18 cellular contexts compared by ENCODE assay signal in the genomic region with DNA sequence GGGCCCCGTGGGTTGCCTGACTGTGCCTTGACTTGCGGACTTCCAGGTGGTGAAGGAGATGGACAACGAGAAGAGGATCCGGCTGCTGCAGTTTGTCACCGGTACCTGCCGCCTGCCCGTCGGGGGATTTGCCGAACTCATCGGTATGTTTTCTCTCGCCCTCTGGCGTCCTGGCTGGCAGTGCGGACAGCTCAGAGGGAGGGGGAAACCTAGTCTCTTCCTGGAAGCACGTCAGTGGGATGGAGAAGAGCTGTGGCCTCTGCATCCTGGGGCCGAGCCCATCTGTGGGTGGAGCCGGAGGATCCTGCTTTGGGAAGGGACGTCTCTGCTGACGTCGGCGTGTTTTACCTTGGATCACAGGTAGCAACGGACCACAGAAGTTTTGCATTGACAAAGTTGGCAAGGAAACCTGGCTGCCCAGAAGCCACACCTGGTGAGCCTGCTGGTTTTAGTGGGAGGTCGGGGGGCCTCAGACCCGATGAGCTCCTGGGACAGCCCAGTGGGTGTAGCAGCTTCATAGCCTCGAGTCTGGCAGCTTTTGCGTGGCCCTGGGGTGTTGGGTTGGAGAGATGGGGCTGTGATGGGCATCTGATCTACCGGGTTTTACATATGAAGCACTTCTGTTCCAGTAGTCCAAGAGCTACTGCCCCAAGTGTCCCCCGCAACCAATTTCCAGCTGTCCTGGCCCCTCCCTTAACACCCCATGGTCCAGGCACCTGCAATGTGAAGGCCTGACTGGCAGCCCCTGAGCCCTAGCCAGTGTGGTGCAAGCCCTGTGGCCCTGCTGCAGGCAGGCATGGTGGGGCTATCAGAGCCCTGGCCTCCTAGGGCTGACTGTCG. TPM values are rescaled to one million over a fixed set of nuclear protein-coding genes. Genes with fewer than 3 reads are reported as not detected.
A peak's percentile ranks its signal among the peaks of the same experiment; 100 is the strongest.
DNase-seq lines count a peak whose midpoint lies in the region; ATAC-seq and TF ChIP-seq lines count a peak whose summit lies in the region.
"Had no signal": no experiment of that assay in that cellular context is flagged by ENCODE, and none has a peak within 500 bp of the region (broad histone marks: within the 10 kb centered on the region; RNA-seq: fewer than 3 reads in every experiment).

No MANE protein-coding gene starts in this region.

- H3K27me3 ChIP-seq in GM23338 (ENCODE audit: insufficient read depth) = no peaks in the 10 kb centered on the region
- no peaks in the 10 kb centered on the region for H3K27me3 ChIP-seq in neural progenitor cell
- H3K27me3 ChIP-seq in MM.1S (replicated peaks; ENCODE audit: insufficient read depth, low read length) = no peaks in the 10 kb centered on the region

- H4K20me1 ChIP-seq in GM23338 (replicated peaks; ENCODE audit: insufficient read depth) (no peaks in the 10 kb centered on the region), neural progenitor cell (ENCODE audit: low read depth) (no peaks in the 10 kb centered on the region), MM.1S (ENCODE audit: insufficient read depth, low read length) (no peaks in the 10 kb centered on the region)

- H3F3A ChIP-seq in GM23338 (replicated peaks; ENCODE audit: low read depth) (0 out of 2 replicates have a peak, but pooled peaks cover 5% of the 10 kb centered on the region), neural progenitor cell (ENCODE audit: low read depth) (no peaks in the 10 kb centered on the region), MM.1S (ENCODE audit: insufficient read depth, low read length) (no peaks in the 10 kb centered on the region)

- H3K4me1 ChIP-seq in GM23338 (ENCODE audit: insufficient read depth) (no peaks in the 10 kb centered on the region), neural progenitor cell (peaks cover 14% of the 10 kb centered on the region), MM.1S (ENCODE audit: low read length) (no peaks in the 10 kb centered on the region)

- H3K27ac Mint-ChIP-seq in GM23338 (no peak overlapping the region; the same call in 1 of the 2 replicates), neural progenitor cell (no peak overlapping the region)
- no peak overlapping the region for H3K27ac Mint-ChIP-seq in activated CD4-positive, alpha-beta T cell treated with anti-CD3 and anti-CD28 coated beads, Interleukin-2, amount 10 ng/mL, durations not matched to agents 7 days and 5 days

- CTCF ChIA-PET in activated CD4-positive, alpha-beta T cell treated with anti-CD3 and anti-CD28 coated beads, Interleukin-2, amount 10 ng/mL, durations not matched to agents 7 days and 5 days (lab: Charles Lee) = interaction anchor here (1.1 to 1.5 kb wide), 2 partner anchors 9 to 12 kb away, joined by 3 to 4 read pairs; no protein-coding TSS in a partner anchor

- POLR2A ChIA-PET in activated CD4-positive, alpha-beta T cell treated with anti-CD3 and anti-CD28 coated beads, Interleukin-2, amount 10 ng/mL, durations not matched to agents 7 days and 5 days (lab: Charles Lee) = no interaction called here

- ATAC-seq in GM23338 (peak; percentile 28), HG02884 (IDR thresholded peaks at IDR 0.05; ENCODE audit: unreplicated experiment) (no peak), GM21529 (IDR thresholded peaks at IDR 0.05; ENCODE audit: unreplicated experiment) (no peak)

- peak; percentile 26 for DNase-seq in 8988T
- DNase-seq in GM23338 (ENCODE audit: low spot score) = peak; percentile 44
- DNase-seq in coronary artery (ENCODE audit: low spot score) = no peak
- DNase-seq in neural progenitor cell (ENCODE audit: low spot score) = no peak
- DNase-seq in activated CD4-positive, alpha-beta T cell treated with anti-CD3 and anti-CD28 coated beads, Interleukin-2, amount 10 ng/mL, durations not matched to agents 7 days and 5 days = no peak
- no peak for DNase-seq in MM.1S
- DNase-seq: ACHN, AML-193, COR-L47, GM23248, Kasumi-1, NCI-H1417 treated with DMSO at 0.1 percent for 48 hours, NCI-H1930, NCI-H69, Right ventricle myocardium superior had no signal

- H3K79me2 ChIP-seq in GM23338 (replicated peaks; ENCODE audit: insufficient read depth) = no peaks in the 10 kb centered on the region
- no peaks in the 10 kb centered on the region for H3K79me2 ChIP-seq in neural progenitor cell (ENCODE audit: low read depth)
- no peaks in the 10 kb centered on the region for H3K79me2 ChIP-seq in MM.1S (ENCODE audit: low read length)

- H3K4me1 Mint-ChIP-seq in GM23338 (peaks cover 8% of the 10 kb centered on the region), neural progenitor cell (peaks cover 32% of the 10 kb centered on the region)
- no peaks in the 10 kb centered on the region for H3K4me1 Mint-ChIP-seq in activated CD4-positive, alpha-beta T cell treated with anti-CD3 and anti-CD28 coated beads, Interleukin-2, amount 10 ng/mL, durations not matched to agents 7 days and 5 days

- peak in 1 of 2 experiments; percentile 33; a peak in 2 of 4 replicates for TF ChIP-seq CTCF in GM23338 (conservative IDR thresholded peaks at IDR 0.05; ENCODE audit: low read depth in 2 of 2)
- no peak for TF ChIP-seq CTCF in coronary artery (IDR thresholded peaks at IDR 0.05)
- no peak for TF ChIP-seq CTCF in neural progenitor cell (IDR thresholded peaks at IDR 0.05)
- TF ChIP-seq CTCF in MM.1S (IDR thresholded peaks at IDR 0.05; ENCODE audit: low read length) = no peak

- H3K4me2 ChIP-seq in GM23338 = no peak overlapping the region
- no peak overlapping the region for H3K4me2 ChIP-seq in neural progenitor cell
- H3K4me2 ChIP-seq in MM.1S (ENCODE audit: low read depth, low read length) = no peak overlapping the region

- H3K9me3 ChIP-seq in neural progenitor cell (ENCODE audit: low read depth) (no peaks in the 10 kb centered on the region), MM.1S (replicated peaks; ENCODE audit: insufficient read depth, low read length) (no peaks in the 10 kb centered on the region)

- H3K9me3 Mint-ChIP-seq in GM23338 (no peaks in the 10 kb centered on the region; the same call in 2 of the 3 replicates), neural progenitor cell (no peaks in the 10 kb centered on the region)
- no peaks in the 10 kb centered on the region for H3K9me3 Mint-ChIP-seq in activated CD4-positive, alpha-beta T cell treated with anti-CD3 and anti-CD28 coated beads, Interleukin-2, amount 10 ng/mL, durations not matched to agents 7 days and 5 days

- H3K9me2 ChIP-seq in GM23338 (ENCODE audit: insufficient read depth) (no peaks in the 10 kb centered on the region), MM.1S (replicated peaks; ENCODE audit: insufficient read depth, low read length) (no peaks in the 10 kb centered on the region)

- H3K4me3 Mint-ChIP-seq in GM23338 = no peak overlapping the region
- H3K4me3 Mint-ChIP-seq in neural progenitor cell = peak overlapping the region; percentile 13
- no peak overlapping the region for H3K4me3 Mint-ChIP-seq in activated CD4-positive, alpha-beta T cell treated with anti-CD3 and anti-CD28 coated beads, Interleukin-2, amount 10 ng/mL, durations not matched to agents 7 days and 5 days

- H3K27ac ChIP-seq in GM23338 (ENCODE audit: low read depth) (no peak overlapping the region), coronary artery (peak overlapping the region; percentile 25 to 35), neural progenitor cell (no peak overlapping the region), MM.1S (ENCODE audit: low read length) (no peak overlapping the region)
- H3K27ac ChIP-seq: GM23248, SK-N-MC had no signal

- 0 out of 2 replicates have a peak, but pooled peaks cover 6% of the 10 kb centered on the region for H3K36me3 ChIP-seq in GM23338 (ENCODE audit: insufficient read depth)
- no peaks in the 10 kb centered on the region for H3K36me3 ChIP-seq in neural progenitor cell
- H3K36me3 ChIP-seq in MM.1S (replicated peaks; ENCODE audit: insufficient read depth, low read length) = no peaks in the 10 kb centered on the region

- H3K36me3 Mint-ChIP-seq in GM23338 (ENCODE audit: low read depth) = peaks cover 24% of the 10 kb centered on the region
- peaks cover 2% of the 10 kb centered on the region for H3K36me3 Mint-ChIP-seq in neural progenitor cell
- H3K36me3 Mint-ChIP-seq in activated CD4-positive, alpha-beta T cell treated with anti-CD3 and anti-CD28 coated beads, Interleukin-2, amount 10 ng/mL, durations not matched to agents 7 days and 5 days (ENCODE audit: low read depth) = peaks cover 13% of the 10 kb centered on the region

- H2AFZ ChIP-seq in GM23338 (no peak overlapping the region), neural progenitor cell (replicated peaks) (no peak overlapping the region), MM.1S (ENCODE audit: low read length) (no peak overlapping the region)
- H2AFZ ChIP-seq: GM23248 had no signal

- H3K27me3 Mint-ChIP-seq in GM23338 (ENCODE audit: insufficient read depth, low read depth, poor library complexity) (peaks cover 13% of the 10 kb centered on the region), neural progenitor cell (ENCODE audit: insufficient read depth, low read depth) (peaks cover 3% of the 10 kb centered on the region)
- no peaks in the 10 kb centered on the region for H3K27me3 Mint-ChIP-seq in activated CD4-positive, alpha-beta T cell treated with anti-CD3 and anti-CD28 coated beads, Interleukin-2, amount 10 ng/mL, durations not matched to agents 7 days and 5 days

- no peak overlapping the region for H3K9ac ChIP-seq in neural progenitor cell
- H3K9ac ChIP-seq in MM.1S (ENCODE audit: low read length) = no peak overlapping the region
- H3K9ac ChIP-seq: GM23248 had no signal

- H3K4me3 ChIP-seq in GM23338 (no peak overlapping the region), coronary artery (no peak overlapping the region), neural progenitor cell (no peak overlapping the region), MM.1S (ENCODE audit: low read length) (no peak overlapping the region)
- H3K4me3 ChIP-seq: GM23248, SK-N-MC had no signal

RNA-seq across cellular contexts. Expression of gene CLEC18A, which starts 11.9 kb away (rescaled TPM):
- total RNA-seq in GM23338 (2014; rRNA removed; shearing (Covaris generic)) = 0.16 and 0.90 TPM in 2 replicates
- polyA plus RNA-seq in GM23338 (2016; fragmentation: Nextera tagmentation; extraction: Ambion mirVana) = 0.13 and 0.23 TPM in 2 replicates
- total RNA-seq in neural progenitor cell (ENCODE audit: low replicate concordance) = 5.9 and 14.5 TPM in 2 replicates
- total RNA-seq in activated CD4-positive, alpha-beta T cell treated with anti-CD3 and anti-CD28 coated beads, Interleukin-2, amount 10 ng/mL, durations not matched to agents 7 days and 5 days = 1 to 10 TPM in 1 of 2 experiments, under 1 TPM in 1; 0.99 to 1.0 TPM

Comparison
In these comparisons a context has a peak if more than half of its experiments do, and no peak if none do; other contexts are left out.
1. DNase-seq: peak in 8988T (single experiment) and GM23338 (single experiment); none in coronary artery (single experiment), neural progenitor cell (single experiment), activated CD4-positive, alpha-beta T cell treated with anti-CD3 and anti-CD28 coated beads, Interleukin-2, amount 10 ng/mL, durations not matched to agents 7 days and 5 days (single experiment) and MM.1S (single experiment).
2. H3K27ac ChIP-seq: peak in coronary artery (2 of 2); none in GM23338 (single experiment), neural progenitor cell (single experiment) and MM.1S (single experiment).